ENCODE assay signal across 27 cellular contexts in genomic region chr11:72701466-72701865, GRCh38. TPM values are rescaled to one million over a fixed set of nuclear protein-coding genes. Genes with fewer than 3 reads are reported as not detected.
"Had no signal": no experiment of that assay in that cellular context is flagged by ENCODE, and none has a peak within 500 bp of the region (broad histone marks: within the 10 kb centered on the region; RNA-seq: fewer than 3 reads in every experiment).

No MANE protein-coding gene starts in this region.

- H3K27me3 ChIP-seq: dorsolateral prefrontal cortex, gastroesophageal sphincter, neutrophil, right atrium auricular region had no signal

- H3K27ac ChIP-seq: dorsolateral prefrontal cortex, neutrophil, prostate gland, right atrium auricular region, thoracic aorta, VCaP had no signal

- H3K4me3 Mint-ChIP-seq: activated naive CD8-positive, alpha-beta T cell; immature natural killer cell; natural killer cell; stimulated activated naive CD8-positive, alpha-beta T cell treated with anti-CD3 and anti-CD28 coated beads, Interleukin-15, Interleukin-2, amounts not matched to agents 100 ng/mL and 50 ng/mL, for 24 hours; T-helper 1 cell treated with Interleukin-12 subunit alpha and Interleukin-12 subunit beta and Interleukin-4 antibody, amounts not matched to agents 30 μg/mL and 1 μg/mL, for 36 hours had no signal

- H3K9me3 ChIP-seq: gastroesophageal sphincter, neutrophil, prostate gland, right atrium auricular region, thoracic aorta had no signal

- H3K9me3 Mint-ChIP-seq: immature natural killer cell; natural killer cell; stimulated activated naive CD8-positive, alpha-beta T cell treated with anti-CD3 and anti-CD28 coated beads, Interleukin-15, Interleukin-2, amounts not matched to agents 100 ng/mL and 50 ng/mL, for 24 hours; T-helper 1 cell treated with Interleukin-12 subunit alpha and Interleukin-12 subunit beta and Interleukin-4 antibody, amounts not matched to agents 30 μg/mL and 1 μg/mL, for 36 hours had no signal

- DNase-seq: activated CD4-positive, alpha-beta T cell treated with anti-CD3 and anti-CD28 coated beads for 4 hours; activated CD4-positive, alpha-beta T cell treated with anti-CD3 and anti-CD28 coated beads, Interleukin-2, amount 50 U/mL, for 4 hours; activated effector memory CD4-positive, alpha-beta T cell treated with Interleukin-2 at 50 U/mL for 16 hours; activated naive CD4-positive, alpha-beta T cell treated with Interleukin-2 at 50 U/mL for 16 hours; cerebellar nuclear complex; dorsolateral prefrontal cortex; effector memory CD4-positive, alpha-beta T cell; erythroblast; head of caudate nucleus; immature natural killer cell; mesendoderm; natural killer cell; T-helper 9 cell; trophoblast cell had no signal

- H3K4me3 ChIP-seq: coronary artery, dorsolateral prefrontal cortex, lung, prostate gland, thoracic aorta had no signal

- H3K27me3 Mint-ChIP-seq: activated naive CD8-positive, alpha-beta T cell; stimulated activated naive CD8-positive, alpha-beta T cell treated with anti-CD3 and anti-CD28 coated beads, Interleukin-15, Interleukin-2, amounts not matched to agents 100 ng/mL and 50 ng/mL, for 24 hours had no signal

- H3K27ac Mint-ChIP-seq: activated naive CD8-positive, alpha-beta T cell; stimulated activated naive CD8-positive, alpha-beta T cell treated with anti-CD3 and anti-CD28 coated beads, Interleukin-15, Interleukin-2, amounts not matched to agents 100 ng/mL and 50 ng/mL, for 24 hours; T-helper 1 cell treated with Interleukin-12 subunit alpha and Interleukin-12 subunit beta and Interleukin-4 antibody, amounts not matched to agents 30 μg/mL and 1 μg/mL, for 36 hours had no signal

- ATAC-seq: gastroesophageal sphincter, left lobe of liver, natural killer cell had no signal

- H3K4me1 ChIP-seq: prostate gland had no signal

- H3K36me3 Mint-ChIP-seq: natural killer cell had no signal

RNA-seq across cellular contexts. Expression of gene PDE2A, which starts 27.2 kb away (rescaled TPM):
- total RNA-seq: osteocyte had no signal
- polyA plus RNA-seq: immature natural killer cell had no signal
